Comparison of ENCODE assay signal across 8 cellular contexts in the genomic region with DNA sequence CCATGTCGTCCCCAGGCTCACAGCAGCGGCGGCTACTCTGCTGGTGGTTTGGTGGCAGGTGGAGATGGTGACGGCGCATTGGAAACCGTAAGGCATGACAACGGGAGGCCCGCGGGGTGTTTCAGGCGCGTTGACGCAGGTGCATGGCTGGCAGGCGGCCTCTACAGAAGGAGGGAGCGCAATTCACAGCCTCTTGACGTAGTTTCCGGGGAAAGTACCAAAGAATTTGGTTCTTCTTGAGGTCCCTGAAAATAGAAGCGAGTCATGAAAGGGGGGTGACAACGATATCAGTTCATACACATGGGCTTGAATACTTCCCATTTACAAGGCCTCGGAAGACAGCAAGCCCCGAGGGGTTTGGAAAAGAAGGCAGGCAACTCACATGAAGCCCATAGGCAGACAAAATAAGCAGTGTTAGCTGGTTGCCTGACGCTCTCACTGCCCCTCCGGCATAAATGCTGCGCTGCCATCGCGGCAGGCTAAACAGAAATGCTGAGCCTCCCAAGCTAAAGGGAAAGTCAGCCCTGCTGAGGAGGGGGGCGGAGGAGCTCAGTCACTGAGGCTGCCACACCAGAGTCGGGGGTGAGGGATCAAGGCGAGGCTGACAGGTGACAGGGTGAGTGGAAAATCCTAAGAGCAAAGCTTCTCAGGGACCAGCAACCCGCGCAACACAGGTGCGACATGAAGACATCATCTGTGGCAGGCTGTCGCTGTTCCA. TPM values are rescaled to one million over a fixed set of nuclear protein-coding genes. Genes with fewer than 3 reads are reported as not detected.
A peak's percentile ranks its signal among the peaks of the same experiment; 100 is the strongest.
DNase-seq lines count a peak whose midpoint lies in the region; ATAC-seq and TF ChIP-seq lines count a peak whose summit lies in the region.

No MANE protein-coding gene starts in this region.

- peak overlapping the region in 3 of 4 donors; percentile 17 to 53 (median 26) for H3K27ac ChIP-seq in transverse colon

- H3K4me1 ChIP-seq in transverse colon: peaks cover 0 to 9% (median 3%) of the 10 kb centered on the region in 4 donors

- TF ChIP-seq POLR2A in transverse colon (IDR thresholded peaks at IDR 0.05): no peak

- in situ Hi-C loops in transverse colon (cut with MboI; ENCODE audit: low pct_ligation_motif_present in 1 of 4, low pct_unique_long_range_greater_than_20kb in 1 of 4, low sequenced_read_pairs in 3 of 4): loop anchor here in 1 of 4 donors (10.0 kb wide), 1 partner anchor 103 kb away; no protein-coding TSS in a partner anchor

- H3K4me3 Mint-ChIP-seq in activated naive CD4-positive, alpha-beta T cell treated with anti-CD3 and anti-CD28 coated beads for 36 hours: peak overlapping the region; percentile 63

- intact Hi-C loops in activated naive CD4-positive, alpha-beta T cell treated with anti-CD3 and anti-CD28 coated beads for 36 hours (cut with micrococcal nuclease): loop anchor here (1.0 to 5.0 kb wide), 6 partner anchors 21 to 615 kb away; a partner anchor contains a TSS
- intact Hi-C loops in transverse colon (cut with DNase I; ENCODE audit: low total_unique reads): no loop called here

- 64 to 93% methylated on average over 6 to 32 of the region's 32 CpGs for WGBS in transverse colon (ENCODE audit: low coverage in 1 of 2), 2 donors

- H3K27me3 ChIP-seq in transverse colon: no peaks in the 10 kb centered on the region

- H3K4me3 ChIP-seq in transverse colon: no peak overlapping the region

- TF ChIP-seq EP300 in transverse colon (IDR thresholded peaks at IDR 0.05; ENCODE audit: low read depth): no peak

- ATAC-seq in GM21526 (IDR thresholded peaks at IDR 0.05; ENCODE audit: low FRiP score, unreplicated experiment): peak; percentile 97

- TF ChIP-seq CTCF in transverse colon (IDR thresholded peaks at IDR 0.05): no peak

- peaks cover 42% of the 10 kb centered on the region for H3K27me3 Mint-ChIP-seq in activated naive CD4-positive, alpha-beta T cell treated with anti-CD3 and anti-CD28 coated beads for 36 hours (ENCODE audit: low read depth)

- H3K9me3 ChIP-seq in transverse colon: no peaks in the 10 kb centered on the region

- DNase-seq in ELF-1 (ENCODE audit: low read depth, low spot score) (peak; percentile 83), NCI-H1930 (lab: John Stamatoyannopoulos, UW) (peak; percentile 24 to 26), myocyte (ENCODE audit: low read depth) (peak; percentile 50), transverse colon (peak; percentile 80), NCI-H446 (lab: John Stamatoyannopoulos, UW) (no peak), GDM1 (lab: John Stamatoyannopoulos, UW) (no peak)
- peak; percentile 91 for DNase-seq in activated naive CD4-positive, alpha-beta T cell treated with anti-CD3 and anti-CD28 coated beads for 36 hours

- no peaks in the 10 kb centered on the region for H3K9me3 Mint-ChIP-seq in activated naive CD4-positive, alpha-beta T cell treated with anti-CD3 and anti-CD28 coated beads for 36 hours

- peaks cover 16% of the 10 kb centered on the region for H3K4me1 Mint-ChIP-seq in activated naive CD4-positive, alpha-beta T cell treated with anti-CD3 and anti-CD28 coated beads for 36 hours (ENCODE audit: low read depth)

- peaks cover 4% of the 10 kb centered on the region for H3K36me3 Mint-ChIP-seq in activated naive CD4-positive, alpha-beta T cell treated with anti-CD3 and anti-CD28 coated beads for 36 hours (ENCODE audit: low read depth)

- H3K36me3 ChIP-seq in transverse colon: no peaks in the 10 kb centered on the region

- CTCF ChIA-PET in activated naive CD4-positive, alpha-beta T cell treated with anti-CD3 and anti-CD28 coated beads for 36 hours (lab: Charles Lee): interaction anchor here (0.8 to 4.2 kb wide), 2 partner anchors 10 to 376 kb away, joined by 5 to 28 read pairs; no protein-coding TSS in a partner anchor

- H3K27ac Mint-ChIP-seq in activated naive CD4-positive, alpha-beta T cell treated with anti-CD3 and anti-CD28 coated beads for 36 hours: peak overlapping the region; percentile 48

RNA-seq across cellular contexts. Expression of a gene that starts 52.3 kb away (rescaled TPM):
- under 1 TPM in 1 of 2 experiments, not detected in 1; 0.25 TPM for total RNA-seq in activated naive CD4-positive, alpha-beta T cell treated with anti-CD3 and anti-CD28 coated beads for 36 hours
- 2,950 and 5,295 TPM in 2 replicates for total RNA-seq in myocyte
- polyA plus RNA-seq in myocyte (2012): 451 TPM
- 100 to 1,000 TPM in 2 of 4 donors, 10 to 100 TPM in 2; 81.9 to 209 (median 115) TPM for total RNA-seq in transverse colon

Comparison
In these comparisons a context has a peak if more than half of its experiments do, and no peak if none do; other contexts are left out.
1. DNase-seq: peak in ELF-1 (single experiment), NCI-H1930 (2 of 2), activated naive CD4-positive, alpha-beta T cell treated with anti-CD3 and anti-CD28 coated beads for 36 hours (single experiment), myocyte (single experiment) and transverse colon (single experiment); none in NCI-H446 (0 of 2) and GDM1 (single experiment).
2. RNA of a gene that starts 52.3 kb away (total RNA-seq): 2,950 to 5,295 TPM in myocyte and 81.9 to 209 TPM in transverse colon; 0.25 TPM in activated naive CD4-positive, alpha-beta T cell treated with anti-CD3 and anti-CD28 coated beads for 36 hours; every median in the first group is over 10 times any median in the second.